ENCODE assay signal across 21 cellular contexts in the genomic region with DNA sequence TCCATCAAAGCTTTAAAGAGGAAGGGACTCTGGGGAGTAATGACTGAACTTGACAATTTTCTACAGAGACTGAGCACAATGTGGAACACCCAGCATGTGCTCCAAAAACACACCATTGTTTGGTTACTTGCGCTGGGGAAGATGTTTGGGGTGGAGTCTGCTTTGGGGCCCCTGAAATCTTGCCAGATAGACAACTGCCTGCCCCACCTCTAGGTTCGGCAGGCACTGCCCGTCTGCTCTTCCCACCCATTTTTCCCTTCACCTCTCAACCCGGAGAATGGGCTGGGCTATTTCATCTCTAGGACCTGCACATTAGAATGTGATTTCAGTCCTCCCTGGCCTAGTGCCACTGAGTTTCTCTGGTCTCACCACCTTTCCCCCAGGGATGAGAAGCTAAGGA. TPM values are rescaled to one million over a fixed set of nuclear protein-coding genes. Genes with fewer than 3 reads are reported as not detected.
A peak's percentile ranks its signal among the peaks of the same experiment; 100 is the strongest.
DNase-seq lines count a peak whose midpoint lies in the region; ATAC-seq and TF ChIP-seq lines count a peak whose summit lies in the region.
"Had no signal": no experiment of that assay in that cellular context is flagged by ENCODE, and none has a peak within 500 bp of the region (broad histone marks: within the 10 kb centered on the region; RNA-seq: fewer than 3 reads in every experiment).

No MANE protein-coding gene starts in this region.

- peaks cover 11% of the 10 kb centered on the region for H3K4me1 Mint-ChIP-seq in stimulated activated memory B cell treated with anti-CD40 and anti-IgM and Interleukin-4, amounts not matched to agents 10 μg/mL and 1 μg/mL and 100 μg/mL, for 72 hours
- peaks cover 24% of the 10 kb centered on the region for H3K4me1 Mint-ChIP-seq in activated T-cell treated with anti-CD3 and anti-CD28 coated beads, Interleukin-2, amount 50 U/mL, for 72 hours (ENCODE audit: low read depth)

- H3K27me3 Mint-ChIP-seq in stimulated activated memory B cell treated with anti-CD40 and anti-IgM and Interleukin-4, amounts not matched to agents 10 μg/mL and 1 μg/mL and 100 μg/mL, for 72 hours = no peaks in the 10 kb centered on the region
- H3K27me3 Mint-ChIP-seq in activated T-cell treated with anti-CD3 and anti-CD28 coated beads, Interleukin-2, amount 50 U/mL, for 72 hours (ENCODE audit: low read depth) = peaks cover 30% of the 10 kb centered on the region

- ATAC-seq in Right ventricle myocardium superior (ENCODE audit: poor library complexity) = no peak
- ATAC-seq in stimulated activated memory B cell treated with anti-CD40 and anti-IgM and Interleukin-4, amounts not matched to agents 10 μg/mL and 1 μg/mL and 100 μg/mL, for 72 hours = no peak
- ATAC-seq in GM18861 (IDR thresholded peaks at IDR 0.05; ENCODE audit: unreplicated experiment) = no peak
- no peak for ATAC-seq in activated T-cell treated with anti-CD3 and anti-CD28 coated beads, Interleukin-2, amount 50 U/mL, for 72 hours (replicated peaks in 1 of 2)
- ATAC-seq: Panc1 had no signal

- H3K27ac ChIP-seq in left ventricle myocardium inferior (replicated peaks) (peak overlapping the region; percentile 80), esophagus squamous epithelium (peak overlapping the region in 3 of 4 donors; percentile 25 to 67 (median 57))

- H3K27me3 ChIP-seq in left ventricle myocardium inferior (ENCODE audit: low read depth) = no peaks in the 10 kb centered on the region
- no peaks in the 10 kb centered on the region for H3K27me3 ChIP-seq in esophagus squamous epithelium
- H3K27me3 ChIP-seq: MG63 had no signal

- peak overlapping the region; percentile 9 for H3K4me3 Mint-ChIP-seq in stimulated activated memory B cell treated with anti-CD40 and anti-IgM and Interleukin-4, amounts not matched to agents 10 μg/mL and 1 μg/mL and 100 μg/mL, for 72 hours
- no peak overlapping the region for H3K4me3 Mint-ChIP-seq in activated T-cell treated with anti-CD3 and anti-CD28 coated beads, Interleukin-2, amount 50 U/mL, for 72 hours
- H3K4me3 Mint-ChIP-seq: H9 had no signal

- H3K4me1 ChIP-seq in left ventricle myocardium inferior (peaks cover 91% of the 10 kb centered on the region), esophagus squamous epithelium (peaks cover 8 to 97% (median 44%) of the 10 kb centered on the region in 3 donors)

- DNase-seq in left ventricle myocardium inferior (no peak), Right ventricle myocardium superior (no peak), esophagus squamous epithelium (lab: John Stamatoyannopoulos, UW) (no peak), NCI-H2029 treated with DMSO at 0.1 percent for 48 hours (lab: John Stamatoyannopoulos, UW) (no peak), NCI-H128 (lab: John Stamatoyannopoulos, UW; ENCODE audit: unreplicated experiment) (no peak)
- no peak for DNase-seq in activated T-cell treated with anti-CD3 and anti-CD28 coated beads, Interleukin-2, amount 50 U/mL, for 72 hours
- DNase-seq: CD8-positive, alpha-beta memory T cell; DMS79 treated with DMSO at 0.1 percent for 48 hours; H9; IMR-90; Karpas-422; MG63; NCI-H1092; NCI-H2227 treated with DMSO at 0.1 percent for 48 hours; NCI-H524 had no signal

- no peak overlapping the region for H3K27ac Mint-ChIP-seq in stimulated activated memory B cell treated with anti-CD40 and anti-IgM and Interleukin-4, amounts not matched to agents 10 μg/mL and 1 μg/mL and 100 μg/mL, for 72 hours
- H3K27ac Mint-ChIP-seq in activated T-cell treated with anti-CD3 and anti-CD28 coated beads, Interleukin-2, amount 50 U/mL, for 72 hours = no peak overlapping the region

- H3K4me3 ChIP-seq in left ventricle myocardium inferior (no peak overlapping the region), esophagus squamous epithelium (no peak overlapping the region)
- H3K4me3 ChIP-seq: MG63 had no signal

- H3K9me3 ChIP-seq in left ventricle myocardium inferior (replicated peaks) = no peaks in the 10 kb centered on the region
- no peaks in the 10 kb centered on the region for H3K9me3 ChIP-seq in esophagus squamous epithelium
- H3K9me3 ChIP-seq: MG63 had no signal

- no peak for TF ChIP-seq CTCF in left ventricle myocardium inferior (IDR thresholded peaks at IDR 0.05; ENCODE audit: borderline replicate concordance)
- no peak for TF ChIP-seq CTCF in esophagus squamous epithelium (IDR thresholded peaks at IDR 0.05)

- intact Hi-C loops in left ventricle myocardium inferior (cut with micrococcal nuclease) = loop anchor here (5.0 kb wide), 1 partner anchor 34 kb away; no protein-coding TSS in a partner anchor
- intact Hi-C loops in Right ventricle myocardium superior (cut with DNase I) = loop anchor here (5.0 kb wide), 1 partner anchor 39 kb away; no protein-coding TSS in a partner anchor
- intact Hi-C loops in esophagus squamous epithelium (cut with DNase I) = no loop called here

- no peak for TF ChIP-seq POLR2A in esophagus squamous epithelium (IDR thresholded peaks at IDR 0.05)

- no peaks in the 10 kb centered on the region for H3K9me3 Mint-ChIP-seq in stimulated activated memory B cell treated with anti-CD40 and anti-IgM and Interleukin-4, amounts not matched to agents 10 μg/mL and 1 μg/mL and 100 μg/mL, for 72 hours
- H3K9me3 Mint-ChIP-seq in activated T-cell treated with anti-CD3 and anti-CD28 coated beads, Interleukin-2, amount 50 U/mL, for 72 hours = no peaks in the 10 kb centered on the region
- H3K9me3 Mint-ChIP-seq: CD8-positive, alpha-beta memory T cell had no signal

- no peaks in the 10 kb centered on the region for H3K36me3 Mint-ChIP-seq in stimulated activated memory B cell treated with anti-CD40 and anti-IgM and Interleukin-4, amounts not matched to agents 10 μg/mL and 1 μg/mL and 100 μg/mL, for 72 hours
- H3K36me3 Mint-ChIP-seq in activated T-cell treated with anti-CD3 and anti-CD28 coated beads, Interleukin-2, amount 50 U/mL, for 72 hours (ENCODE audit: insufficient read depth in 2 of 2) = no peaks in the 10 kb centered on the region
- H3K36me3 Mint-ChIP-seq: CD8-positive, alpha-beta memory T cell had no signal

- 46% methylated on average over 4 of the region's 4 CpGs; no CpG with 5 or more reads in 1 of the 2 donors for WGBS in esophagus squamous epithelium, 2 donors

- H3K36me3 ChIP-seq in left ventricle myocardium inferior (no peaks in the 10 kb centered on the region), esophagus squamous epithelium (no peaks in the 10 kb centered on the region)
- H3K36me3 ChIP-seq: MG63 had no signal

RNA-seq across cellular contexts. Expression of a gene that starts 41.9 kb away (rescaled TPM):
- total RNA-seq in left ventricle myocardium inferior (58.9 TPM), Right ventricle myocardium superior (66.4 TPM), esophagus squamous epithelium (100 to 1,000 TPM in 3 of 4 donors, 10 to 100 TPM in 1; 50.2 to 558 (median 140) TPM)
- total RNA-seq in activated T-cell treated with anti-CD3 and anti-CD28 coated beads, Interleukin-2, amount 50 U/mL, for 72 hours = 10 to 100 TPM; 79.1 to 88.1 TPM
- total RNA-seq: G401 had no signal

RNA-seq across cellular contexts. Expression of a gene that starts 43.8 kb away (rescaled TPM):
- not detected for total RNA-seq in left ventricle myocardium inferior
- not detected for total RNA-seq in Right ventricle myocardium superior
- total RNA-seq in esophagus squamous epithelium = not detected
- total RNA-seq in activated T-cell treated with anti-CD3 and anti-CD28 coated beads, Interleukin-2, amount 50 U/mL, for 72 hours = not detected
- total RNA-seq: A172; CD8-positive, alpha-beta memory T cell; G401; H9; HT1080; IMR-90 had no signal
